In the genomic region with DNA sequence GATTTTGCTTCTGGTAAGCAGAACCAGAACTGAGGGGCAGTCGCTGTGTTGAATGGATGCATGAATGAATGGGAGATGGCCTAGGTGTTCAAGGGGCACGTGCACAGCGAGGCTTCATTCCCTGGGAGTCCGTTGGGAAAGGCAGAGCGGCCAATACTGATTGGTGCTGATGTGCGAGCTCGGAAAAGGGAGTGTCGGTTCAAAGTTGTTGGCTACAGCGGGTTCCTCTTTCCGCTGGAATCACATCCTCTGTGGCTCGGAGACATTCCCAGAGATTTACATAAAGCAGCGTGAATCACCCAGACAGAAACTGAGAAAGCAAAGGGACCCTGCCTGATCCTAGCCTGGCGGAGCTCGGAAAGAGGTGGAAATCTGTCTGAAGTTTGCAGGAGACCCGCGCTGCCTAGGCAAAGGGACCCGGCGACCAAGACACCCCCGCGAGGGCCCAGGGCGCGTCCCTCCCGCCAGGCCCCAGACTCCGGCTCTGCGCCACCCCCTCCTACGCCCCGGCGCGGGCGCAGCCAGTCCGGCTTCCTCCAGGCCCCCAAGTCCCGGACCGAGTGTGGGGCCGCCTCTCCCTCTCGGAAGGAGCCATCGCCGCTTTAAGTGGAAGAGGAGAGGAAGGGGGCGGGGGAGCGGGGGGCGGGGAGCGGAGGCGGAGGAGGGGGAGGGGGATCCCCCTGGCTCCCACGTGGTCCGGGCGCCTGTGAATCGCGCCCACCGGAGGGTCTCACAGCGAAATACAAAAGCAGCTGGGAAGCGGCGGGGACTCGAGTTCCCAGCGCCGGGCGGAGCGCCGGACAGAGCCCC, we compare ENCODE assay signal across 8 cellular contexts.
DNase-seq lines count a peak whose midpoint lies in the region; ATAC-seq lines count a peak whose summit lies in the region.

A gene with protein sequence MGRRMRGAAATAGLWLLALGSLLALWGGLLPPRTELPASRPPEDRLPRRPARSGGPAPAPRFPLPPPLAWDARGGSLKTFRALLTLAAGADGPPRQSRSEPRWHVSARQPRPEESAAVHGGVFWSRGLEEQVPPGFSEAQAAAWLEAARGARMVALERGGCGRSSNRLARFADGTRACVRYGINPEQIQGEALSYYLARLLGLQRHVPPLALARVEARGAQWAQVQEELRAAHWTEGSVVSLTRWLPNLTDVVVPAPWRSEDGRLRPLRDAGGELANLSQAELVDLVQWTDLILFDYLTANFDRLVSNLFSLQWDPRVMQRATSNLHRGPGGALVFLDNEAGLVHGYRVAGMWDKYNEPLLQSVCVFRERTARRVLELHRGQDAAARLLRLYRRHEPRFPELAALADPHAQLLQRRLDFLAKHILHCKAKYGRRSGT (plus strand): TSS at position 774 of the 810 bp plus-strand sequence. CDS start 177 bp downstream, outside the sequence.

- DNase-seq in DMS53 (lab: John Stamatoyannopoulos, UW) (peak; percentile 71), HS-5 (ENCODE audit: low read depth) (peak; percentile 93), SHP77 treated with DMSO at 0.1 percent for 48 hours (lab: John Stamatoyannopoulos, UW) (peak; percentile 37), caudate nucleus (lab: John Stamatoyannopoulos, UW) (peak in 41 of 61 donors; percentile 10 to 71 (median 49)), iPS-NIHi11 (ENCODE audit: low spot score) (peak; percentile 89), skeletal muscle cell (ENCODE audit: low read depth) (peak; percentile 75)

- H3K27ac ChIP-seq in caudate nucleus (ENCODE audit: low read depth, low read length): peak within 1 kb of the TSS; percentile 54

- peak within 1 kb of the TSS; percentile 71 for H3K4me3 ChIP-seq in skeletal muscle cell (ENCODE audit: low read depth, low read length)

- ATAC-seq in GM19467 (IDR thresholded peaks at IDR 0.05; ENCODE audit: unreplicated experiment): peak; percentile 25
- no peak for ATAC-seq in HG02970 (IDR thresholded peaks at IDR 0.05; ENCODE audit: low FRiP score, unreplicated experiment)

Comparison
In these comparisons a context has a peak if more than half of its experiments do, and no peak if none do; other contexts are left out.
1. DNase-seq: peak in every context shown above with its lines; median percentile 93 in HS-5; 89 in iPS-NIHi11; 75 in skeletal muscle cell; 71 in DMS53; 49 in caudate nucleus; 37 in SHP77 treated with DMSO at 0.1 percent for 48 hours.